Comparison of ENCODE assay signal across 17 cellular contexts in genomic region chr9:88538311-88539085, GRCh38. TPM values are rescaled to one million over a fixed set of nuclear protein-coding genes. Genes with fewer than 3 reads are reported as not detected.
A peak's percentile ranks its signal among the peaks of the same experiment; 100 is the strongest.
DNase-seq lines count a peak whose midpoint lies in the region; ATAC-seq and TF ChIP-seq lines count a peak whose summit lies in the region.
"Had no signal": no experiment of that assay in that cellular context is flagged by ENCODE, and none has a peak within 500 bp of the region (broad histone marks: within the 10 kb centered on the region; RNA-seq: fewer than 3 reads in every experiment).

No MANE protein-coding gene starts in this region.

- H3K4me3 ChIP-seq in BLaER1 treated with 17β-estradiol and CSF1 and Interleukin-3, amounts not matched to agents 10 nM and 100 nM = no peak overlapping the region
- H3K4me3 ChIP-seq in fibroblast of mammary gland (ENCODE audit: control insufficient read depth, low read depth, low read length) (no peak overlapping the region), skeletal muscle satellite cell (ENCODE audit: low read length) (no peak overlapping the region), esophagus muscularis mucosa (no peak overlapping the region)
- H3K4me3 ChIP-seq: adrenal gland, thyroid gland had no signal

- H3K9me3 ChIP-seq in BLaER1 treated with 17β-estradiol and CSF1 and Interleukin-3, amounts not matched to agents 10 nM and 100 nM (replicated peaks in 1 of 11) = peaks cover 0 to 7% (median 4%) of the 10 kb centered on the region in 11 experiments; a peak in 2 of 22 replicates
- no peaks in the 10 kb centered on the region for H3K9me3 ChIP-seq in skeletal muscle satellite cell (replicated peaks; ENCODE audit: low read length)
- no peaks in the 10 kb centered on the region for H3K9me3 ChIP-seq in esophagus muscularis mucosa
- H3K9me3 ChIP-seq: adrenal gland, thyroid gland had no signal

- intact Hi-C loops in esophagus muscularis mucosa (cut with DNase I) = no loop called here
- intact Hi-C loops in Right ventricle myocardium superior (cut with DNase I) = no loop called here

- peaks cover 0 to 10% (median 0%) of the 10 kb centered on the region in 11 experiments; a peak in 3 of 22 replicates for H4K20me1 ChIP-seq in BLaER1 treated with 17β-estradiol and CSF1 and Interleukin-3, amounts not matched to agents 10 nM and 100 nM

- no peaks in the 10 kb centered on the region for H3K36me3 ChIP-seq in BLaER1 treated with 17β-estradiol and CSF1 and Interleukin-3, amounts not matched to agents 10 nM and 100 nM
- H3K36me3 ChIP-seq in skeletal muscle satellite cell (ENCODE audit: insufficient read depth, low read length) = no peaks in the 10 kb centered on the region
- H3K36me3 ChIP-seq in esophagus muscularis mucosa = no peaks in the 10 kb centered on the region
- H3K36me3 ChIP-seq: adrenal gland, thyroid gland had no signal

- DNase-seq in RPMI8226 = peak; percentile 20
- peak; percentile 21 for DNase-seq in fibroblast of mammary gland (ENCODE audit: low read depth)
- DNase-seq in esophagus muscularis mucosa (ENCODE audit: extremely low spot score) = no peak
- no peak for DNase-seq in Right ventricle myocardium superior
- DNase-seq in effector CD8-positive, alpha-beta T cell (lab: John Stamatoyannopoulos, UW) = no peak
- DNase-seq in stimulated activated naive CD8-positive, alpha-beta T cell treated with anti-CD3 and anti-CD28 coated beads, Interleukin-15, Interleukin-2, amounts not matched to agents 100 U/mL and 50 U/mL, for 24 hours = no peak
- DNase-seq: activated CD8-positive, alpha-beta memory T cell treated with anti-CD3 and anti-CD28 coated beads for 24 hours; activated naive CD4-positive, alpha-beta T cell; activated T-cell treated with anti-CD3 and anti-CD28 coated beads, Interleukin-2, amount 50 U/mL, for 24 hours; H7; stimulated activated CD4-positive, alpha-beta T cell treated with anti-CD3 and anti-CD28 coated beads, Interleukin-4, amount 100 ng/mL, for 1 hour; stimulated activated naive CD4-positive, alpha-beta T cell treated with Interleukin-2 at 50 U/mL for 16 hours had no signal

- peaks cover 26 to 37% (median 32%) of the 10 kb centered on the region in 11 experiments for H3K27me3 ChIP-seq in BLaER1 treated with 17β-estradiol and CSF1 and Interleukin-3, amounts not matched to agents 10 nM and 100 nM
- no peaks in the 10 kb centered on the region for H3K27me3 ChIP-seq in skeletal muscle satellite cell (ENCODE audit: control insufficient read depth, insufficient read depth, low read length)
- peaks cover 0 to 4% (median 0%) of the 10 kb centered on the region in 4 donors for H3K27me3 ChIP-seq in esophagus muscularis mucosa
- H3K27me3 ChIP-seq: thyroid gland had no signal

- 91% methylated on average over 8 of the region's 10 CpGs for WGBS in esophagus muscularis mucosa

- ATAC-seq in Right ventricle myocardium superior (ENCODE audit: poor library complexity) = no peak
- no peak for ATAC-seq in stimulated activated naive CD8-positive, alpha-beta T cell treated with anti-CD3 and anti-CD28 coated beads, Interleukin-15, Interleukin-2, amounts not matched to agents 100 U/mL and 50 U/mL, for 24 hours

- TF ChIP-seq CTCF in fibroblast of mammary gland (conservative IDR thresholded peaks at IDR 0.05; ENCODE audit: control insufficient read depth, insufficient read depth, low read depth, low read length) (no peak), esophagus muscularis mucosa (IDR thresholded peaks at IDR 0.05) (no peak)

- H3K9ac ChIP-seq in BLaER1 treated with 17β-estradiol and CSF1 and Interleukin-3, amounts not matched to agents 10 nM and 100 nM = peak overlapping the region in 1 of 11 experiments; percentile 34; a peak in 1 of 22 replicates
- no peak overlapping the region for H3K9ac ChIP-seq in skeletal muscle satellite cell (ENCODE audit: low read depth, low read length)

- peak overlapping the region in 5 of 11 experiments; percentile 16 to 73 (median 53); a peak in 5 of 22 replicates for H3K27ac ChIP-seq in BLaER1 treated with 17β-estradiol and CSF1 and Interleukin-3, amounts not matched to agents 10 nM and 100 nM
- H3K27ac ChIP-seq in esophagus muscularis mucosa (replicated peaks in 1 of 4) = peak overlapping the region in 1 of 4 donors; percentile 89
- H3K27ac ChIP-seq: epithelial cell of prostate, thyroid gland had no signal

- TF ChIP-seq EP300 in esophagus muscularis mucosa (IDR thresholded peaks at IDR 0.05) = no peak

- TF ChIP-seq POLR2A in esophagus muscularis mucosa (IDR thresholded peaks at IDR 0.05; ENCODE audit: low read depth) = no peak

- H3K4me1 ChIP-seq in BLaER1 treated with 17β-estradiol and CSF1 and Interleukin-3, amounts not matched to agents 10 nM and 100 nM = peaks cover 22 to 35% (median 29%) of the 10 kb centered on the region in 10 experiments
- peaks cover 30% of the 10 kb centered on the region for H3K4me1 ChIP-seq in skeletal muscle satellite cell (ENCODE audit: control insufficient read depth, insufficient read depth, low read length)
- peaks cover 11 to 46% (median 27%) of the 10 kb centered on the region in 4 donors for H3K4me1 ChIP-seq in esophagus muscularis mucosa

- H3K4me2 ChIP-seq in BLaER1 treated with 17β-estradiol and CSF1 and Interleukin-3, amounts not matched to agents 10 nM and 100 nM = peak overlapping the region; percentile 21 to 74 (median 49); a peak in 20 of 22 replicates
- peak overlapping the region; percentile 86 for H3K4me2 ChIP-seq in skeletal muscle satellite cell (ENCODE audit: low read length)

RNA-seq across cellular contexts. Expression of gene NXNL2, which starts 3.5 kb away (rescaled TPM):
- total RNA-seq in skeletal muscle satellite cell (2012; rRNA removed) = not detected in 2 replicates
- total RNA-seq in esophagus muscularis mucosa = 1 to 10 TPM in 3 of 4 donors, under 1 TPM in 1; 0.83 to 4.5 (median 1.3) TPM
- not detected for total RNA-seq in Right ventricle myocardium superior

Comparison
In these comparisons a context has a peak if more than half of its experiments do, and no peak if none do; other contexts are left out.
1. DNase-seq: peak in RPMI8226 (single experiment) and fibroblast of mammary gland (single experiment); none in esophagus muscularis mucosa (single experiment), Right ventricle myocardium superior (single experiment), effector CD8-positive, alpha-beta T cell (single experiment) and stimulated activated naive CD8-positive, alpha-beta T cell treated with anti-CD3 and anti-CD28 coated beads, Interleukin-15, Interleukin-2, amounts not matched to agents 100 U/mL and 50 U/mL, for 24 hours (single experiment).